In the genomic region with DNA sequence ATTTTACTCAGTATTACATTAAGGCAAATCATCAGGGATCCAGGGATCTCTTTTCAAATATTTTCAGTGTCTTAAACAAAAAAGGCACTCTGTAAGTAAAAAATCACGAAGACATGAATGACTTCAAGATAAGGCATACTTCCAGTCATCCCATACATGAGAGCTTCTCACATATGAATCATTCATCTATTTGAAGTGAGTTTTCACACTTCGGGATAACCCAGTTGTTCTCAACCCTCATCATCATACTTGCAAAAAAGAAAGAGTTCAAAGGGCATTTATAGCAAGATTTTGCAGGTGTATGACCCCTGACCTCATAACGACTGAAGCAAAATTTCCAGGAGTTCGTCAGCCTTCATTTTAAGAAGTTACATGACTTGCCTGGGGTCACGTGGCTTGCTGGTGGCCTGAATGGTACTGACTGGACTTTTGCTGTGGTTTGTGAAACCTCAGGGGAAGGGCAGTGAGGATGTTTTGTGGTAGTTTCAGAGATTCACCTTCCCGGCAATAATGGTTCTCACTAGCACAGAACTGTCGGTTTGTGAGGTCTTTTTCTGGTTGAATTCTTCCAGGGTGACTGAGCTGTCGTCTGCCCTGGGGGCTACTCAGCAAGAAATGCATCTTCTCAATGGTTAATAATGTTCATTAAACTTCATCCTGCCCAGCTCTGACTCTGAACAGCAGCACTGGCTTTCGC, we compare ENCODE assay signal across 9 cellular contexts.
DNase-seq lines count a peak whose midpoint lies in the region; ATAC-seq, FAIRE-seq and TF ChIP-seq lines count a peak whose summit lies in the region.
"Had no signal": no experiment of that assay in that cellular context is flagged by ENCODE, and none has a peak within 500 bp of the region (broad histone marks: within the 10 kb centered on the region; RNA-seq: fewer than 3 reads in every experiment).

No MANE protein-coding gene starts in this region.

- POLR2A ChIA-PET in A549 (lab: Yijun Ruan, JAX): no interaction called here

- H3K27ac ChIP-seq in A549 (no peak overlapping the region), OCI-LY1 (ENCODE audit: low read depth, low read length, poor library complexity, severe bottlenecking) (no peak overlapping the region), Peyer's patch (no peak overlapping the region)
- H3K27ac ChIP-seq: esophagus squamous epithelium had no signal

- no peak for TF ChIP-seq EP300 in A549 (IDR thresholded peaks at IDR 0.05)

- peak; percentile 10 to 46; a peak in 3 of 6 replicates for ATAC-seq in A549
- ATAC-seq in GM19023 (IDR thresholded peaks at IDR 0.05; ENCODE audit: unreplicated experiment): peak; percentile 73
- ATAC-seq in HG02870 (IDR thresholded peaks at IDR 0.05; ENCODE audit: unreplicated experiment): peak; percentile 53

- no peak for TF ChIP-seq RAD21 in A549 (conservative IDR thresholded peaks at IDR 0.05 in 1 of 2, IDR thresholded peaks at IDR 0.05 in 1 of 2)

- no peak overlapping the region for H2AFZ ChIP-seq in OCI-LY1 (ENCODE audit: low read length)

- H3K27me3 ChIP-seq in OCI-LY1 (ENCODE audit: insufficient read depth, low read length): no peaks in the 10 kb centered on the region
- H3K27me3 ChIP-seq in Peyer's patch: no peaks in the 10 kb centered on the region
- H3K27me3 ChIP-seq: esophagus squamous epithelium had no signal

- H3K79me2 ChIP-seq in OCI-LY1 (ENCODE audit: insufficient read depth, low read length): no peaks in the 10 kb centered on the region

- CTCF ChIA-PET in A549 (lab: Yijun Ruan, JAX): interaction anchor here (0.6 to 3.5 kb wide), 8 partner anchors 11 to 293 kb away, joined by 3 to 26 read pairs (median 3); no protein-coding TSS in a partner anchor

- no peak overlapping the region for H3K9ac ChIP-seq in OCI-LY1 (ENCODE audit: low read length)

- H3K4me3 ChIP-seq in A549 (no peak overlapping the region), OCI-LY1 (ENCODE audit: low read depth, low read length, poor library complexity, severe bottlenecking) (no peak overlapping the region), Peyer's patch (no peak overlapping the region)
- H3K4me3 ChIP-seq: esophagus squamous epithelium had no signal

- H4K20me1 ChIP-seq in OCI-LY1 (ENCODE audit: insufficient read depth, low read length): no peaks in the 10 kb centered on the region

- no peak for FAIRE-seq in A549 (lab: Jason Lieb, UNC)

- H3F3A ChIP-seq in OCI-LY1 (ENCODE audit: insufficient read depth, low read length): no peaks in the 10 kb centered on the region

- no peaks in the 10 kb centered on the region for H3K9me2 ChIP-seq in OCI-LY1 (ENCODE audit: low read depth, low read length)

- H3K4me2 ChIP-seq in A549 (peak overlapping the region; percentile 67), OCI-LY1 (ENCODE audit: low read length) (peak overlapping the region; percentile 27; the same call in 1 of the 2 replicates)

- H3K4me1 ChIP-seq in A549 (0 out of 3 replicates have a peak, but pooled peaks cover 8% of the 10 kb centered on the region), OCI-LY1 (ENCODE audit: insufficient read depth, low read length, severe bottlenecking) (peaks cover 14% of the 10 kb centered on the region), Peyer's patch (no peaks in the 10 kb centered on the region)

- TF ChIP-seq CTCF in A549 (IDR thresholded peaks at IDR 0.05): no peak
- no peak for TF ChIP-seq CTCF in OCI-LY1 (IDR thresholded peaks at IDR 0.05; ENCODE audit: low read length)
- no peak for TF ChIP-seq CTCF in Peyer's patch (IDR thresholded peaks at IDR 0.05)

- DNase-seq in A549 (ENCODE audit: low read depth in 1 of 2, low spot score in 1 of 2) (no peak), Peyer's patch (no peak), erythroblast (lab: John Stamatoyannopoulos, UW) (no peak), GF-D8 (lab: John Stamatoyannopoulos, UW) (no peak)
- no peak for DNase-seq in stimulated activated CD4-positive, alpha-beta T cell treated with anti-CD3 and anti-CD28 coated beads, Interleukin-1b, Interleukin-23, amount 100 ng/mL, for 48 hours
- DNase-seq: esophagus squamous epithelium had no signal

- H3K9me3 ChIP-seq in A549 (no peaks in the 10 kb centered on the region), OCI-LY1 (ENCODE audit: low read length) (no peaks in the 10 kb centered on the region), Peyer's patch (no peaks in the 10 kb centered on the region)
- H3K9me3 ChIP-seq: esophagus squamous epithelium had no signal

- H3K36me3 ChIP-seq in OCI-LY1 (ENCODE audit: insufficient read depth, low read length) (no peaks in the 10 kb centered on the region), Peyer's patch (no peaks in the 10 kb centered on the region)
- H3K36me3 ChIP-seq: esophagus squamous epithelium had no signal

- under 1% methylated on average over 9 of the region's 9 CpGs for WGBS in A549 (ENCODE audit: missing lambda C conversion rate)

- no peak for TF ChIP-seq POLR2A in A549 (IDR thresholded peaks at IDR 0.05; ENCODE audit: low read length)
- no peak for TF ChIP-seq POLR2A in Peyer's patch (IDR thresholded peaks at IDR 0.05)
- TF ChIP-seq POLR2A in erythroblast (IDR thresholded peaks at IDR 0.05; ENCODE audit: low read length): no peak

TF ChIP-seq in A549, 52 proteins besides CTCF, POLR2A, EP300 and RAD21:
- TF ChIP-seq, protein P1, sequence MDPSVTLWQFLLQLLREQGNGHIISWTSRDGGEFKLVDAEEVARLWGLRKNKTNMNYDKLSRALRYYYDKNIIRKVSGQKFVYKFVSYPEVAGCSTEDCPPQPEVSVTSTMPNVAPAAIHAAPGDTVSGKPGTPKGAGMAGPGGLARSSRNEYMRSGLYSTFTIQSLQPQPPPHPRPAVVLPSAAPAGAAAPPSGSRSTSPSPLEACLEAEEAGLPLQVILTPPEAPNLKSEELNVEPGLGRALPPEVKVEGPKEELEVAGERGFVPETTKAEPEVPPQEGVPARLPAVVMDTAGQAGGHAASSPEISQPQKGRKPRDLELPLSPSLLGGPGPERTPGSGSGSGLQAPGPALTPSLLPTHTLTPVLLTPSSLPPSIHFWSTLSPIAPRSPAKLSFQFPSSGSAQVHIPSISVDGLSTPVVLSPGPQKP (IDR thresholded peaks at IDR 0.05; ENCODE audit: low read depth, low read length): no peak
- TF ChIP-seq, protein P2, sequence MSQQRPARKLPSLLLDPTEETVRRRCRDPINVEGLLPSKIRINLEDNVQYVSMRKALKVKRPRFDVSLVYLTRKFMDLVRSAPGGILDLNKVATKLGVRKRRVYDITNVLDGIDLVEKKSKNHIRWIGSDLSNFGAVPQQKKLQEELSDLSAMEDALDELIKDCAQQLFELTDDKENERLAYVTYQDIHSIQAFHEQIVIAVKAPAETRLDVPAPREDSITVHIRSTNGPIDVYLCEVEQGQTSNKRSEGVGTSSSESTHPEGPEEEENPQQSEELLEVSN (IDR thresholded peaks at IDR 0.05; ENCODE audit: borderline replicate concordance, low read depth): no peak
- TF ChIP-seq, protein P3, sequence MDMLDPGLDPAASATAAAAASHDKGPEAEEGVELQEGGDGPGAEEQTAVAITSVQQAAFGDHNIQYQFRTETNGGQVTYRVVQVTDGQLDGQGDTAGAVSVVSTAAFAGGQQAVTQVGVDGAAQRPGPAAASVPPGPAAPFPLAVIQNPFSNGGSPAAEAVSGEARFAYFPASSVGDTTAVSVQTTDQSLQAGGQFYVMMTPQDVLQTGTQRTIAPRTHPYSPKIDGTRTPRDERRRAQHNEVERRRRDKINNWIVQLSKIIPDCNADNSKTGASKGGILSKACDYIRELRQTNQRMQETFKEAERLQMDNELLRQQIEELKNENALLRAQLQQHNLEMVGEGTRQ (IDR thresholded peaks at IDR 0.05): 0 out of 2 replicates have a peak, but pooled peaks have one; percentile 17
